ENCODE assay signal across 9 cellular contexts in the genomic region with DNA sequence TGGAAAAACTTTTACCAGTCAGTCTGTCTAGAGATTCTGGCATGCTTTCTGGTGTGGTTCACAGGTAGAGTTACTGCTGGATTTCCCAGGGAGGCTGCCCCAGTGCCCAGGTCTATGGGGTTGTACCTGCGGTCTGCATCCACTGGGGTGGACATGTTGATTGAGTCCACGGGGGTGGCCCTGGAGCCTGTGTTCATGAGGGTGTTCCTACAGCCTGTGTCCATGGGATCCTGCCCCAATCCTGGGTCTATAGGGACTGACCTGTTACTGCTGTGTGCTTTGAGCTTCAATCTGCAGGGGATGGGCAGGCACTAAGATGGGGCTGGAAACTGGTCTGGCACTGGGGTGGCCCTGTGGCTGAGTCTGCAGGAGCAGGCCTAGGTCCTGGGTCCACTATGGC. TPM values are rescaled to one million over a fixed set of nuclear protein-coding genes. Genes with fewer than 3 reads are reported as not detected.
"Had no signal": no experiment of that assay in that cellular context is flagged by ENCODE, and none has a peak within 500 bp of the region (broad histone marks: within the 10 kb centered on the region; RNA-seq: fewer than 3 reads in every experiment).

No MANE protein-coding gene starts in this region.

- H3K36me3 Mint-ChIP-seq: IgD-negative memory B cell had no signal

- ATAC-seq: HepG2, K562 had no signal

- H3K4me3 ChIP-seq: K562 had no signal

- H3K27ac ChIP-seq: HL-60, KMS-11 had no signal

- H3K27ac Mint-ChIP-seq: IgD-negative memory B cell had no signal

- DNase-seq: KBM-7, KG1 had no signal

- H3K9ac ChIP-seq: KMS-11 had no signal

- H3K4me2 ChIP-seq: KMS-11 had no signal

RNA-seq across cellular contexts. Expression of a gene that starts 54.5 kb away (rescaled TPM):
- total RNA-seq: HepG2, HT-29, HT1080, K562 had no signal
- polyA plus RNA-seq: HepG2, IgD-negative memory B cell had no signal
